In genomic region chr17:51238253-51238887, GRCh38 we compare ENCODE assay signal across 8 cellular contexts. TPM values are rescaled to one million over a fixed set of nuclear protein-coding genes. Genes with fewer than 3 reads are reported as not detected.
A peak's percentile ranks its signal among the peaks of the same experiment; 100 is the strongest.
DNase-seq lines count a peak whose midpoint lies in the region; ATAC-seq and TF ChIP-seq lines count a peak whose summit lies in the region.

No MANE protein-coding gene starts in this region.

- H3K4me3 Mint-ChIP-seq in activated naive CD8-positive, alpha-beta T cell = peak overlapping the region; percentile 63

- no peak for TF ChIP-seq POLR2A in gastroesophageal sphincter (IDR thresholded peaks at IDR 0.05)

- no peaks in the 10 kb centered on the region for H3K36me3 ChIP-seq in GM06990 (ENCODE audit: control insufficient read depth, insufficient read depth, low read length)
- H3K36me3 ChIP-seq in gastroesophageal sphincter = no peaks in the 10 kb centered on the region

- H3K4me3 ChIP-seq in GM06990 (replicated peaks; ENCODE audit: low read depth, low read length) = no peak overlapping the region; the same call in 1 of the 2 replicates
- H3K4me3 ChIP-seq in gastroesophageal sphincter = no peak overlapping the region

- H3K27me3 ChIP-seq in GM06990 (replicated peaks; ENCODE audit: control insufficient read depth, insufficient read depth, low read length) = no peaks in the 10 kb centered on the region
- no peaks in the 10 kb centered on the region for H3K27me3 ChIP-seq in gastroesophageal sphincter

- peak overlapping the region; percentile 75 for H3K27ac Mint-ChIP-seq in activated naive CD8-positive, alpha-beta T cell

- WGBS in gastroesophageal sphincter (ENCODE audit: low coverage in 1 of 2), 2 donors = 78 to 84% methylated on average over 6 of the region's 6 CpGs

- ATAC-seq in GM19463 (IDR thresholded peaks at IDR 0.05; ENCODE audit: unreplicated experiment) (peak; percentile 77), HG03378 (IDR thresholded peaks at IDR 0.05; ENCODE audit: unreplicated experiment) (peak; percentile 81), gastroesophageal sphincter (no peak)

- H3K4me1 ChIP-seq in gastroesophageal sphincter = no peaks in the 10 kb centered on the region

- H3K9me3 ChIP-seq in gastroesophageal sphincter = no peaks in the 10 kb centered on the region

- H3K27ac ChIP-seq in gastroesophageal sphincter = no peak overlapping the region

- DNase-seq in GM06990 (ENCODE audit: extremely low read depth, insufficient read length) = peak; percentile 35
- DNase-seq in stimulated activated naive CD4-positive, alpha-beta T cell treated with Interleukin-2 at 50 U/mL for 16 hours (lab: John Stamatoyannopoulos, UW) = no peak
- no peak for DNase-seq in amniotic stem cell (lab: John Stamatoyannopoulos, UW)
- no peak for DNase-seq in central memory CD4-positive, alpha-beta T cell

- H3K9me3 Mint-ChIP-seq in activated naive CD8-positive, alpha-beta T cell (ENCODE audit: low read depth) = no peaks in the 10 kb centered on the region

- TF ChIP-seq CTCF in GM06990 (IDR thresholded peaks at IDR 0.05; ENCODE audit: insufficient read depth, low read length, poor library complexity, severe bottlenecking) = no peak
- no peak for TF ChIP-seq CTCF in gastroesophageal sphincter (IDR thresholded peaks at IDR 0.05)

- H3K27me3 Mint-ChIP-seq in activated naive CD8-positive, alpha-beta T cell = no peaks in the 10 kb centered on the region

- peaks cover 5% of the 10 kb centered on the region for H3K36me3 Mint-ChIP-seq in activated naive CD8-positive, alpha-beta T cell

- no peak for TF ChIP-seq EP300 in gastroesophageal sphincter (IDR thresholded peaks at IDR 0.05)

- peaks cover 59% of the 10 kb centered on the region for H3K4me1 Mint-ChIP-seq in activated naive CD8-positive, alpha-beta T cell (ENCODE audit: low read depth)

RNA-seq across cellular contexts. Expression of gene MBTD1, which starts 21.5 kb away (rescaled TPM):
- 10 to 100 TPM in 3 of 4 donors, 1 to 10 TPM in 1; 7.3 to 19.9 (median 13.1) TPM for total RNA-seq in gastroesophageal sphincter

RNA-seq across cellular contexts. Expression of gene UTP18, which starts 22.0 kb away (rescaled TPM):
- 10 to 100 TPM; 24.7 to 51.6 (median 31.1) TPM for total RNA-seq in gastroesophageal sphincter
